22 cellular contexts compared by ENCODE assay signal in genomic region chr7:55158983-55159382, GRCh38.
"Had no signal": no experiment of that assay in that cellular context is flagged by ENCODE, and none has a peak within 500 bp of the region (broad histone marks: within the 10 kb centered on the region; RNA-seq: fewer than 3 reads in every experiment).

No MANE protein-coding gene starts in this region.

- H3K36me3 Mint-ChIP-seq: activated naive CD8-positive, alpha-beta T cell treated with anti-CD3 and anti-CD28 coated beads for 36 hours had no signal

- H3K27ac ChIP-seq: body of pancreas, neutrophil, pancreas, psoas muscle, right atrium auricular region, tibial artery had no signal

- H3K4me1 ChIP-seq: body of pancreas, pancreas, right atrium auricular region, tibial artery had no signal

- ATAC-seq: activated CD4-positive, alpha-beta T cell treated with anti-CD3 and anti-CD28 coated beads for 36 hours; activated T-cell treated with anti-CD3 and anti-CD28 coated beads, Interleukin-2, amount 50 U/mL, for 4 hours; body of pancreas; pancreas; psoas muscle; T-helper 17 cell had no signal

- H3K36me3 ChIP-seq: neutrophil had no signal

- DNase-seq: activated B cell treated with CpG ODN at 0.5 μM for 24 hours; activated CD4-positive, alpha-beta T cell treated with anti-CD3 and anti-CD28 coated beads for 36 hours; activated CD4-positive, alpha-beta T cell treated with anti-CD3 and anti-CD28 coated beads, Interleukin-2, amount 50 U/mL, for 4 hours; activated CD8-positive, alpha-beta memory T cell treated with anti-CD3 and anti-CD28 coated beads for 24 hours; activated CD8-positive, alpha-beta memory T cell treated with anti-CD3 and anti-CD28 coated beads, Interleukin-2, amount 50 U/mL, for 4 hours; activated naive CD4-positive, alpha-beta T cell treated with Interleukin-2 at 50 U/mL for 16 hours; activated naive CD8-positive, alpha-beta T cell treated with anti-CD3 and anti-CD28 coated beads for 36 hours; activated T-cell treated with anti-CD3 and anti-CD28 coated beads, Interleukin-2, amount 50 U/mL, for 4 hours; body of pancreas; dermis blood vessel endothelial cell; effector CD8-positive, alpha-beta T cell; foreskin melanocyte; psoas muscle; stimulated activated CD4-positive, alpha-beta T cell treated with anti-CD3 and anti-CD28 coated beads, Interleukin-1b, Interleukin-23, amount 100 ng/mL, for 48 hours; substantia nigra; SW 1271; T-helper 17 cell; tibial artery had no signal

- H3K4me1 Mint-ChIP-seq: activated B cell treated with CpG ODN at 0.5 μM for 24 hours; activated CD4-positive, alpha-beta T cell treated with anti-CD3 and anti-CD28 coated beads for 36 hours had no signal

- H3K27ac Mint-ChIP-seq: activated B cell treated with CpG ODN at 0.5 μM for 24 hours; activated CD4-positive, alpha-beta T cell treated with anti-CD3 and anti-CD28 coated beads for 36 hours; activated naive CD8-positive, alpha-beta T cell treated with anti-CD3 and anti-CD28 coated beads for 36 hours; stimulated activated naive CD8-positive, alpha-beta T cell treated with anti-CD3 and anti-CD28 coated beads, Interleukin-15, Interleukin-2, amounts not matched to agents 100 ng/mL and 50 ng/mL, for 24 hours; T-helper 17 cell had no signal

- H3K9me3 ChIP-seq: body of pancreas, neutrophil, pancreas, psoas muscle, right atrium auricular region, tibial artery had no signal

- H3K27me3 Mint-ChIP-seq: activated B cell treated with CpG ODN at 0.5 μM for 24 hours had no signal

- H3K4me3 Mint-ChIP-seq: activated B cell treated with CpG ODN at 0.5 μM for 24 hours; activated CD4-positive, alpha-beta T cell treated with anti-CD3 and anti-CD28 coated beads for 36 hours; activated naive CD8-positive, alpha-beta T cell treated with anti-CD3 and anti-CD28 coated beads for 36 hours; activated T-cell treated with anti-CD3 and anti-CD28 coated beads, Interleukin-2, amount 50 U/mL, for 4 hours; stimulated activated naive CD8-positive, alpha-beta T cell treated with anti-CD3 and anti-CD28 coated beads, Interleukin-15, Interleukin-2, amounts not matched to agents 100 ng/mL and 50 ng/mL, for 24 hours; T-helper 17 cell had no signal

- H3K4me3 ChIP-seq: body of pancreas, pancreas, psoas muscle, right atrium auricular region, tibial artery had no signal

- H3K27me3 ChIP-seq: body of pancreas, pancreas, right atrium auricular region, tibial artery had no signal

- H3K9me3 Mint-ChIP-seq: activated B cell treated with CpG ODN at 0.5 μM for 24 hours; activated naive CD8-positive, alpha-beta T cell treated with anti-CD3 and anti-CD28 coated beads for 36 hours; activated T-cell treated with anti-CD3 and anti-CD28 coated beads, Interleukin-2, amount 50 U/mL, for 4 hours; stimulated activated naive CD8-positive, alpha-beta T cell treated with anti-CD3 and anti-CD28 coated beads, Interleukin-15, Interleukin-2, amounts not matched to agents 100 ng/mL and 50 ng/mL, for 24 hours had no signal
